31 cellular contexts compared by ENCODE assay signal in genomic region chr2:24350826-24351626, GRCh38. TPM values are rescaled to one million over a fixed set of nuclear protein-coding genes. Genes with fewer than 3 reads are reported as not detected.
A peak's percentile ranks its signal among the peaks of the same experiment; 100 is the strongest.
DNase-seq lines count a peak whose midpoint lies in the region; FAIRE-seq and TF ChIP-seq lines count a peak whose summit lies in the region.
"Had no signal": no experiment of that assay in that cellular context is flagged by ENCODE, and none has a peak within 500 bp of the region (broad histone marks: within the 10 kb centered on the region; RNA-seq: fewer than 3 reads in every experiment).

No MANE protein-coding gene starts in this region.

- H3K27me3 Mint-ChIP-seq in CD8-positive, alpha-beta memory T cell: no peaks in the 10 kb centered on the region
- H3K27me3 Mint-ChIP-seq: progenitor cell of endocrine pancreas had no signal

- no peaks in the 10 kb centered on the region for H3K9me3 Mint-ChIP-seq in CD8-positive, alpha-beta memory T cell
- H3K9me3 Mint-ChIP-seq: HFFc6; stimulated activated effector memory CD8-positive, alpha-beta T cell treated with anti-CD3 and anti-CD28 coated beads, Interleukin-12 subunit alpha, Interleukin-12 subunit beta, amount 100 ng/mL, for 72 hours had no signal

- peaks cover 0 to under 1% (median 0%) of the 10 kb centered on the region in 3 donors for H3K36me3 Mint-ChIP-seq in CD8-positive, alpha-beta memory T cell

- H3K27me3 ChIP-seq in CD8-positive, alpha-beta memory T cell (ENCODE audit: insufficient read depth, low read length, poor library complexity, severe bottlenecking): no peaks in the 10 kb centered on the region
- H3K27me3 ChIP-seq in osteoblast (ENCODE audit: insufficient read depth, low read length) (no peaks in the 10 kb centered on the region), H7 (ENCODE audit: control insufficient read depth, insufficient read depth, low read length) (no peaks in the 10 kb centered on the region)
- H3K27me3 ChIP-seq: esophagus muscularis mucosa, foreskin keratinocyte, neutrophil, SJCRH30, upper lobe of left lung had no signal

- H3K4me1 ChIP-seq in CD8-positive, alpha-beta memory T cell (ENCODE audit: insufficient read depth, low read length): peaks cover 54% of the 10 kb centered on the region
- peaks cover 4% of the 10 kb centered on the region for H3K4me1 ChIP-seq in osteoblast (ENCODE audit: insufficient read depth, low read length)
- H3K4me1 ChIP-seq: foreskin keratinocyte, SJCRH30 had no signal

- peak overlapping the region in 1 of 8 donors; percentile 35 for H3K27ac Mint-ChIP-seq in CD8-positive, alpha-beta memory T cell
- H3K27ac Mint-ChIP-seq: HFFc6; progenitor cell of endocrine pancreas; stimulated activated effector memory CD8-positive, alpha-beta T cell treated with anti-CD3 and anti-CD28 coated beads, Interleukin-12 subunit alpha, Interleukin-12 subunit beta, amount 100 ng/mL, for 72 hours had no signal

- peaks cover 71 to 89% (median 85%) of the 10 kb centered on the region in 3 donors for H3K4me1 Mint-ChIP-seq in CD8-positive, alpha-beta memory T cell

- H3K4me3 Mint-ChIP-seq in CD8-positive, alpha-beta memory T cell: peak overlapping the region in 5 of 7 donors; percentile 2 to 60 (median 34)
- H3K4me3 Mint-ChIP-seq: HFFc6; stimulated activated effector memory CD8-positive, alpha-beta T cell treated with anti-CD3 and anti-CD28 coated beads, Interleukin-12 subunit alpha, Interleukin-12 subunit beta, amount 100 ng/mL, for 72 hours had no signal

- POLR2A ChIA-PET in CD8-positive, alpha-beta memory T cell (lab: Charles Lee): interaction anchor here (0.6 to 1.9 kb wide), 2 partner anchors 9 to 248 kb away, joined by 4 to 7 read pairs; partner anchors contain the start of gene ITSN2

- peak; percentile 72 for FAIRE-seq in GM19239 (lab: Jason Lieb, UNC)
- FAIRE-seq: bronchial epithelial cell, HepG2, RCC 7860, TTC549 had no signal

- H3K4me3 ChIP-seq in CD8-positive, alpha-beta memory T cell (ENCODE audit: low read length): no peak overlapping the region
- H3K4me3 ChIP-seq in osteoblast (ENCODE audit: insufficient read depth, low read length) (no peak overlapping the region), H7 (ENCODE audit: insufficient read depth, low read depth, low read length) (no peak overlapping the region)
- H3K4me3 ChIP-seq: esophagus muscularis mucosa, SJCRH30, upper lobe of left lung had no signal

- TF ChIP-seq CTCF in osteoblast (IDR thresholded peaks at IDR 0.05; ENCODE audit: extremely low read depth, low read depth, low read length): no peak

- H4K20me1 ChIP-seq in osteoblast (ENCODE audit: insufficient read depth, low read length): peaks cover 39% of the 10 kb centered on the region

- no peak for DNase-seq in CD8-positive, alpha-beta memory T cell
- DNase-seq in GM19239 (ENCODE audit: insufficient read length, low spot score): no peak
- peak; percentile 40 for DNase-seq in OCI-M1 (lab: John Stamatoyannopoulos, UW)
- peak; percentile 10 for DNase-seq in osteoblast (ENCODE audit: insufficient read length, low spot score, missing footprints)
- no peak for DNase-seq in DMS53 (lab: John Stamatoyannopoulos, UW)
- no peak for DNase-seq in hypothalamus (lab: John Stamatoyannopoulos, UW)
- DNase-seq in H7: no peak
- DNase-seq: activated CD4-positive, alpha-beta T cell treated with anti-CD3 and anti-CD28 coated beads, Interleukin-2, amount 50 U/mL, for 48 hours; activated CD8-positive, alpha-beta memory T cell treated with anti-CD3 and anti-CD28 coated beads, Interleukin-2, amount 50 U/mL, for 48 hours; activated naive CD4-positive, alpha-beta T cell treated with anti-CD3 and anti-CD28 coated beads, Interleukin-2, amount 50 U/mL, for 16 hours; anterior cingulate cortex; cortex of kidney; foreskin keratinocyte; HFFc6; left cardiac atrium; NCI-H1105; NCI-H2029; NCI-H2227 treated with DMSO at 0.1 percent for 48 hours; NCI-H526 treated with DMSO at 0.1 percent for 48 hours; SJCRH30; stimulated activated CD4-positive, alpha-beta T cell treated with anti-CD3 and anti-CD28 coated beads, Interleukin-12 subunit alpha, Interleukin-12 subunit beta, amount 100 ng/mL, for 4 hours; stimulated activated CD4-positive, alpha-beta T cell treated with anti-CD3 and anti-CD28 coated beads, Interleukin-4, amount 100 ng/mL, for 1 hour; upper lobe of left lung had no signal

- CTCF ChIA-PET in CD8-positive, alpha-beta memory T cell (lab: Charles Lee): interaction anchor here (0.6 to 1.2 kb wide), 2 partner anchors 10 to 495 kb away, joined by 3 read pairs; no protein-coding TSS in a partner anchor

- H3K27ac ChIP-seq in CD8-positive, alpha-beta memory T cell (ENCODE audit: low read depth, low read length): no peak overlapping the region
- no peak overlapping the region for H3K27ac ChIP-seq in osteoblast (ENCODE audit: low read depth, low read length)
- H3K27ac ChIP-seq: esophagus muscularis mucosa, foreskin keratinocyte, neutrophil, SJCRH30, upper lobe of left lung had no signal

- H2AFZ ChIP-seq in osteoblast (ENCODE audit: low read length): no peak overlapping the region

- no peaks in the 10 kb centered on the region for H3K9me3 ChIP-seq in CD8-positive, alpha-beta memory T cell (ENCODE audit: low read length)
- no peaks in the 10 kb centered on the region for H3K9me3 ChIP-seq in osteoblast (ENCODE audit: low read depth, low read length)
- H3K9me3 ChIP-seq: esophagus muscularis mucosa, neutrophil, SJCRH30, upper lobe of left lung had no signal

- H3K4me2 ChIP-seq in osteoblast (ENCODE audit: insufficient read depth, low read length): no peak overlapping the region

- H3K79me2 ChIP-seq in osteoblast (ENCODE audit: insufficient read depth, low read length): peaks cover 85% of the 10 kb centered on the region

- no peaks in the 10 kb centered on the region for H3K36me3 ChIP-seq in CD8-positive, alpha-beta memory T cell (ENCODE audit: insufficient read depth, low read length)
- H3K36me3 ChIP-seq in osteoblast (ENCODE audit: insufficient read depth, low read length) (no peaks in the 10 kb centered on the region), H7 (replicated peaks; ENCODE audit: control insufficient read depth, insufficient read depth, low read length) (no peaks in the 10 kb centered on the region)
- H3K36me3 ChIP-seq: esophagus muscularis mucosa, neutrophil, SJCRH30, upper lobe of left lung had no signal

RNA-seq across cellular contexts. Expression of gene ITSN2, which starts 9.3 kb away (rescaled TPM):
- total RNA-seq in CD8-positive, alpha-beta memory T cell: 10 to 100 TPM; 71.2 to 76.1 TPM
- 76.7 TPM for polyA plus RNA-seq in CD8-positive, alpha-beta memory T cell
- 32.7 and 33.7 TPM in 2 replicates for total RNA-seq in osteoblast
- 10.3 and 14.4 TPM in 2 replicates for total RNA-seq in H7 (2014; rRNA removed; shearing (Covaris generic))

Comparison
In these comparisons a context has a peak if more than half of its experiments do, and no peak if none do; other contexts are left out.
1. DNase-seq: peak in OCI-M1 (single experiment) and osteoblast (single experiment); none in CD8-positive, alpha-beta memory T cell (0 of 5), GM19239 (single experiment), DMS53 (single experiment), hypothalamus (0 of 51) and H7 (single experiment).